In the genomic region with DNA sequence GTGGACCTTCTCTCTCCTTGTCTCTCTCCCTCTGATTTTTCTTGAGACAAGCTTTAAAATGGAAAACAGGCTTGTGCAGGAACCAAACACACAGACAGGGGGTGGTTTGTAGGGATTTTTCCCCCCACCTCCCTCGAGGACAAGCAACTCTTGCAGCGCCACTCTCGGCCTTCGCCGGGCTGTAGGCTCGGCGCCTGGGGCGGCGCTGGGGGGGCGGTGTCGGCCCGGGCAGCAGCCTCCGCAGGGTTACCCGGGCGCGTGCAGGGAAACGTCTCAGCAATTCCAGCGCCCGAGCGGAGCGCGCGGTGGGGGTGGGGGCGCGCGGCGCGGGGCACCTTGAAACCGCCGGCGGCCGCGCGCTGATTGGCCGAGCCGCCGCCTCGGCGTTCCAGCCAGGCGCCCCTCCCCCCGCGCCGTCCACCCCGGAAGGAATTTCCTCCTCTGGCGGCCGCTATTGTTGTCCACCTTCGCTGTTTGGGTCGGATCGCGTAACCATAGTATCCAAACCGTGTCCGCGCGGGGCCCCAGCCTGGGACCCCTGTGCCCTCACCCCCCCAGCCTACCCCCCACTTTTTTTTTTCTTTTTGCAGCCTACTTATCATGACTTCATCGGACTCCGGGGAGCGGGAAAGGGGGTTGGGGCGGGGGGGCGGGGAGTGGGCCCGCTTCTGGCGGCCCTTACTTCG, we compare ENCODE assay signal across 8 cellular contexts. TPM values are rescaled to one million over a fixed set of nuclear protein-coding genes. Genes with fewer than 3 reads are reported as not detected.
DNase-seq lines count a peak whose midpoint lies in the region; ATAC-seq and TF ChIP-seq lines count a peak whose summit lies in the region.

No MANE protein-coding gene starts in this region.

- H2AK5ac ChIP-seq in H9 (ENCODE audit: insufficient read length, low read length) = no peak overlapping the region

- H3K9ac ChIP-seq in H9 (ENCODE audit: extremely low read depth, insufficient read length, low read length) = peak overlapping the region; percentile 37

- DNase-seq in DMS53 (lab: John Stamatoyannopoulos, UW) (peak; percentile 99), H9 (peak; percentile 95), NCI-H146 (lab: John Stamatoyannopoulos, UW) (peak; percentile 87), T-helper 2 cell (peak; percentile 50 to 81 (median 56)), ascending aorta (ENCODE audit: low spot score in 2 of 2) (peak; percentile 48 to 96), right cardiac atrium (peak; percentile 93 to 98 (median 97)), putamen (ENCODE audit: low spot score) (peak; percentile 90)

- H3K4me1 Mint-ChIP-seq in H9 = peaks cover 47 to 51% of the 10 kb centered on the region in 2 experiments

- H3K4ac ChIP-seq in H9 (ENCODE audit: low read depth, low read length) = no peak overlapping the region; the same call in 1 of the 2 replicates

- H3K18ac ChIP-seq in H9 (ENCODE audit: insufficient read length, low read depth, low read length) = peak overlapping the region; percentile 69

- WGBS in H9 (ENCODE audit: extremely low coverage, insufficient read length, low lambda C conversion rate) = no CpG with 5 or more reads among the region's 62 CpGs
- WGBS in right cardiac atrium = under 1% methylated on average over 62 of the region's 62 CpGs
- WGBS in urinary bladder = under 1% methylated on average over 62 of the region's 62 CpGs

- ATAC-seq in right cardiac atrium = peak; percentile 89 to 93

- no peaks in the 10 kb centered on the region for H3K79me1 ChIP-seq in H9 (ENCODE audit: insufficient read depth, low read depth, low read length, poor library complexity, severe bottlenecking)

- no peak overlapping the region for H2BK5ac ChIP-seq in H9 (ENCODE audit: insufficient read length, low read length)

- intact Hi-C loops in ascending aorta (cut with DNase I) (loop anchor here (1.0 to 5.0 kb wide), 8 partner anchors 81 to 541 kb away; a partner anchor contains a TSS), right cardiac atrium (cut with DNase I) (loop anchor here (1.0 to 10.0 kb wide), 9 partner anchors 79 to 416 kb away; a partner anchor contains a TSS)

- H3K4me3 ChIP-seq in ascending aorta (peak overlapping the region; percentile 61 to 81), right cardiac atrium (ENCODE audit: low read length) (peak overlapping the region; percentile 79), urinary bladder (ENCODE audit: low read depth, low read length) (peak overlapping the region; percentile 31)

- no peaks in the 10 kb centered on the region for H3K79me2 ChIP-seq in H9 (ENCODE audit: insufficient read depth, low read length)

- TF ChIP-seq CTCF in H9 (conservative IDR thresholded peaks at IDR 0.05) (0 out of 3 replicates have a peak, but pooled peaks have one; percentile 21), ascending aorta (IDR thresholded peaks at IDR 0.05) (peak in 2 of 3 experiments; percentile 3 to 9)

- H3K23me2 ChIP-seq in H9 (ENCODE audit: insufficient read length, low read depth, low read length, poor library complexity, severe bottlenecking) = peaks cover 15% of the 10 kb centered on the region

- H3K27me3 ChIP-seq in H9 (ENCODE audit: insufficient read depth, low read length) (peaks cover 5% of the 10 kb centered on the region; the same call in 1 of the 2 replicates), ascending aorta (no peaks in the 10 kb centered on the region), right cardiac atrium (ENCODE audit: control insufficient read depth, insufficient read depth) (no peaks in the 10 kb centered on the region)

- H3K36me3 Mint-ChIP-seq in H9 (ENCODE audit: insufficient read depth in 1 of 3, low read depth in 3 of 3) = no peaks in the 10 kb centered on the region; a peak in 1 of 7 replicates

- no peak overlapping the region for H3K56ac ChIP-seq in H9 (ENCODE audit: insufficient read length, low read depth, low read length)

- H3K4me3 Mint-ChIP-seq in H9 = peak overlapping the region; percentile 77 to 90

- H4K91ac ChIP-seq in H9 (ENCODE audit: insufficient read length, low read depth, low read length) = peak overlapping the region; percentile 3

- peak overlapping the region; percentile 98 to 100 (median 99) for H3K27ac Mint-ChIP-seq in H9

- H3K9me3 Mint-ChIP-seq in H9 = no peaks in the 10 kb centered on the region; a peak in 1 of 5 replicates

- H3K9me3 ChIP-seq in H9 (ENCODE audit: control insufficient read depth, low read depth, low read length) = no peaks in the 10 kb centered on the region
- H3K9me3 ChIP-seq in ascending aorta = no peaks in the 10 kb centered on the region
- H3K9me3 ChIP-seq in right cardiac atrium (ENCODE audit: control insufficient read depth, low read length) = no peaks in the 10 kb centered on the region

- H2AFZ ChIP-seq in H9 (ENCODE audit: low read length) = no peak overlapping the region

- no peak overlapping the region for H4K8ac ChIP-seq in H9 (replicated peaks; ENCODE audit: insufficient read length, low read depth, low read length)

- H3K36me3 ChIP-seq in ascending aorta (no peaks in the 10 kb centered on the region), urinary bladder (ENCODE audit: insufficient read depth) (no peaks in the 10 kb centered on the region)

- no peak overlapping the region for H2BK20ac ChIP-seq in H9 (ENCODE audit: low read depth, low read length, poor library complexity, severe bottlenecking)

- H3K4me2 ChIP-seq in H9 (ENCODE audit: insufficient read depth, insufficient read length, low read length) = peak overlapping the region; percentile 91

- peak overlapping the region; percentile 99; the same call in 1 of the 2 replicates for H3K14ac ChIP-seq in H9 (ENCODE audit: insufficient read depth, low read length)

- peak overlapping the region; percentile 78 for H3K27ac ChIP-seq in H9 (ENCODE audit: insufficient read length, low read depth, low read length)
- H3K27ac ChIP-seq in ascending aorta = peak overlapping the region; percentile 92 to 97
- H3K27ac ChIP-seq in right cardiac atrium (ENCODE audit: low read length) = peak overlapping the region; percentile 88
- H3K27ac ChIP-seq in urinary bladder (ENCODE audit: low read depth) = peak overlapping the region; percentile 39

- no peak overlapping the region for H3T11ph ChIP-seq in H9 (ENCODE audit: low read length)

- H2BK12ac ChIP-seq in H9 (ENCODE audit: insufficient read length, low read depth, low read length) = peak overlapping the region; percentile 18

- peaks cover 34% of the 10 kb centered on the region for H3K27me3 Mint-ChIP-seq in H9 (ENCODE audit: low read depth)

- peak overlapping the region; percentile 98 for H2BK120ac ChIP-seq in H9 (ENCODE audit: low read depth, low read length, poor library complexity, severe bottlenecking)

- H3K4me1 ChIP-seq in H9 (ENCODE audit: insufficient read depth, low read length) (peaks cover 2% of the 10 kb centered on the region; the same call in 1 of the 2 replicates), ascending aorta (peaks cover 0 to 31% of the 10 kb centered on the region in 2 donors), right cardiac atrium (ENCODE audit: control insufficient read depth, insufficient read depth, low read length) (peaks cover 2% of the 10 kb centered on the region), urinary bladder (ENCODE audit: insufficient read depth) (no peaks in the 10 kb centered on the region)

- H2BK15ac ChIP-seq in H9 (ENCODE audit: low read depth, low read length) = no peak overlapping the region

- H4K5ac ChIP-seq in H9 (ENCODE audit: insufficient read length, low read depth, low read length) = no peak overlapping the region

- no peaks in the 10 kb centered on the region for H4K20me1 ChIP-seq in H9 (ENCODE audit: control insufficient read depth, insufficient read depth, insufficient read length)

- no peak overlapping the region for H3K23ac ChIP-seq in H9 (ENCODE audit: insufficient read length, low read depth, low read length)

RNA-seq across cellular contexts. Expression of a gene that starts 59.8 kb away (rescaled TPM):
- total RNA-seq in H9 (2021) (3.6 and 4.0 TPM in 2 replicates), ascending aorta (30.4 TPM), right cardiac atrium (10 to 100 TPM; 14.4 to 32.7 (median 28.7) TPM), urinary bladder (18.8 TPM)
- polyA plus RNA-seq in right cardiac atrium (16.7 TPM), urinary bladder (5.9 TPM)

Comparison
In these comparisons a context has a peak if more than half of its experiments do, and no peak if none do; other contexts are left out.
1. Peak in every context shown above with its lines: DNase-seq, ATAC-seq, H3K4me3 ChIP-seq and H3K27ac ChIP-seq.
2. H3K27ac ChIP-seq: peak in every context shown above with its lines; median percentile 94 in ascending aorta; 88 in right cardiac atrium; 78 in H9; 39 in urinary bladder.